Comparison of ENCODE assay signal across 23 cellular contexts in genomic region chr12:125742413-125742812, GRCh38.
DNase-seq lines count a peak whose midpoint lies in the region; ATAC-seq and TF ChIP-seq lines count a peak whose summit lies in the region.
"Had no signal": no experiment of that assay in that cellular context is flagged by ENCODE, and none has a peak within 500 bp of the region (broad histone marks: within the 10 kb centered on the region; RNA-seq: fewer than 3 reads in every experiment).

No MANE protein-coding gene starts in this region.

- no peak overlapping the region for H3K9ac ChIP-seq in MM.1S (ENCODE audit: low read length)
- H3K9ac ChIP-seq: GM23248 had no signal

- no peaks in the 10 kb centered on the region for H3K79me2 ChIP-seq in MM.1S (ENCODE audit: low read length)

- no peaks in the 10 kb centered on the region for H3K27me3 Mint-ChIP-seq in stimulated activated memory B cell treated with anti-CD40 and anti-IgM and Interleukin-4, amounts not matched to agents 10 μg/mL and 1 μg/mL and 100 μg/mL, for 72 hours

- no peak overlapping the region for H3K4me2 ChIP-seq in MM.1S (ENCODE audit: low read depth, low read length)

- no peak overlapping the region for H3K4me3 Mint-ChIP-seq in stimulated activated memory B cell treated with anti-CD40 and anti-IgM and Interleukin-4, amounts not matched to agents 10 μg/mL and 1 μg/mL and 100 μg/mL, for 72 hours

- no peaks in the 10 kb centered on the region for H3F3A ChIP-seq in MM.1S (ENCODE audit: insufficient read depth, low read length)

- no peak for ATAC-seq in GM21619 (IDR thresholded peaks at IDR 0.05; ENCODE audit: unreplicated experiment)
- no peak for ATAC-seq in stimulated activated memory B cell treated with anti-CD40 and anti-IgM and Interleukin-4, amounts not matched to agents 10 μg/mL and 1 μg/mL and 100 μg/mL, for 72 hours
- ATAC-seq: K562 had no signal

- H3K9me2 ChIP-seq in MM.1S (replicated peaks; ENCODE audit: insufficient read depth, low read length): no peaks in the 10 kb centered on the region

- H3K9me3 Mint-ChIP-seq in stimulated activated memory B cell treated with anti-CD40 and anti-IgM and Interleukin-4, amounts not matched to agents 10 μg/mL and 1 μg/mL and 100 μg/mL, for 72 hours: peaks cover 10% of the 10 kb centered on the region

- no peak overlapping the region for H3K4me3 ChIP-seq in MM.1S (ENCODE audit: low read length)
- H3K4me3 ChIP-seq: GM23248, K562 had no signal

- no peak overlapping the region for H3K27ac ChIP-seq in MM.1S (ENCODE audit: low read length)
- H3K27ac ChIP-seq: 22Rv1, GM23248, RWPE1 had no signal

- H3K4me1 ChIP-seq in MM.1S (ENCODE audit: low read length): no peaks in the 10 kb centered on the region

- TF ChIP-seq CTCF in MM.1S (IDR thresholded peaks at IDR 0.05; ENCODE audit: low read length): no peak

- DNase-seq in Ammon's horn (ENCODE audit: low spot score) (peak; percentile 72), SW480 (ENCODE audit: low spot score) (peak; percentile 5), inferior parietal cortex (ENCODE audit: extremely low spot score) (peak; percentile 26), occipital lobe (lab: John Stamatoyannopoulos, UW) (peak; percentile 42), foreskin melanocyte (no peak), MM.1S (no peak)
- DNase-seq: ACHN; Calu3; DMS79 treated with DMSO at 0.1 percent for 48 hours; GM23248; H7; Kasumi-1; NCI-H2029; NCI-H446; NCI-H524 treated with DMSO at 0.1 percent for 48 hours; NCI-H82; NK-92 treated with Interleukin-12 subunit alpha and Interleukin-12 subunit beta, amount 100 ng/mL, for 24 hours; SHP77 had no signal

- H3K27me3 ChIP-seq in MM.1S (replicated peaks; ENCODE audit: insufficient read depth, low read length): no peaks in the 10 kb centered on the region

- H2AFZ ChIP-seq in MM.1S (ENCODE audit: low read length): no peak overlapping the region
- H2AFZ ChIP-seq: GM23248 had no signal

- no peak overlapping the region for H3K27ac Mint-ChIP-seq in stimulated activated memory B cell treated with anti-CD40 and anti-IgM and Interleukin-4, amounts not matched to agents 10 μg/mL and 1 μg/mL and 100 μg/mL, for 72 hours

- H3K4me1 Mint-ChIP-seq in stimulated activated memory B cell treated with anti-CD40 and anti-IgM and Interleukin-4, amounts not matched to agents 10 μg/mL and 1 μg/mL and 100 μg/mL, for 72 hours: no peaks in the 10 kb centered on the region

- no peaks in the 10 kb centered on the region for H3K36me3 ChIP-seq in MM.1S (replicated peaks; ENCODE audit: insufficient read depth, low read length)

- no peaks in the 10 kb centered on the region for H3K9me3 ChIP-seq in MM.1S (replicated peaks; ENCODE audit: insufficient read depth, low read length)

- no peaks in the 10 kb centered on the region for H4K20me1 ChIP-seq in MM.1S (ENCODE audit: insufficient read depth, low read length)

- no peaks in the 10 kb centered on the region for H3K36me3 Mint-ChIP-seq in stimulated activated memory B cell treated with anti-CD40 and anti-IgM and Interleukin-4, amounts not matched to agents 10 μg/mL and 1 μg/mL and 100 μg/mL, for 72 hours

Comparison
In these comparisons a context has a peak if more than half of its experiments do, and no peak if none do; other contexts are left out.
1. DNase-seq: peak in Ammon's horn (single experiment), SW480 (single experiment), inferior parietal cortex (single experiment) and occipital lobe (single experiment); none in foreskin melanocyte (single experiment) and MM.1S (single experiment).